Comparison of ENCODE assay signal across 8 cellular contexts in genomic region chr10:102583435-102584417, GRCh38.
A peak's percentile ranks its signal among the peaks of the same experiment; 100 is the strongest.
DNase-seq lines count a peak whose midpoint lies in the region; ATAC-seq, FAIRE-seq and TF ChIP-seq lines count a peak whose summit lies in the region.

No MANE protein-coding gene starts in this region.

- no peaks in the 10 kb centered on the region for H3K9me3 ChIP-seq in kidney (ENCODE audit: control insufficient read depth in 1 of 2, low read length in 2 of 2)

- H3K36me3 ChIP-seq in kidney (ENCODE audit: control insufficient read depth in 1 of 2, insufficient read depth in 2 of 2, low read length in 2 of 2) = no peaks in the 10 kb centered on the region

- H3K4me3 ChIP-seq in kidney (ENCODE audit: low read length in 2 of 2) = no peak overlapping the region

- ATAC-seq in HG02970 (IDR thresholded peaks at IDR 0.05; ENCODE audit: low FRiP score, unreplicated experiment) = peak; percentile 53
- ATAC-seq in GM18520 (IDR thresholded peaks at IDR 0.05; ENCODE audit: unreplicated experiment) = no peak

- peaks cover 16 to 25% of the 10 kb centered on the region in 2 donors for H3K4me1 ChIP-seq in kidney (ENCODE audit: control insufficient read depth in 1 of 2, insufficient read depth in 1 of 2, low read depth in 1 of 2, low read length in 2 of 2)

- H3K9ac ChIP-seq in kidney (ENCODE audit: low read length in 2 of 2) = no peak overlapping the region

- no peak overlapping the region for H3K27ac ChIP-seq in caudate nucleus (ENCODE audit: low read depth, low read length)
- peak overlapping the region in 1 of 2 donors; percentile 21 for H3K27ac ChIP-seq in kidney (ENCODE audit: low read depth in 2 of 2, low read length in 2 of 2)

- TF ChIP-seq CTCF in kidney (IDR thresholded peaks at IDR 0.05; ENCODE audit: borderline replicate concordance, extremely low read depth, insufficient read depth) = peak; percentile 95

- intact Hi-C loops in kidney (cut with DNase I) = loop anchor here (10.0 kb wide), 1 partner anchor 69 kb away; no protein-coding TSS in a partner anchor

- peak; percentile 91 for DNase-seq in ELR (ENCODE audit: low read depth)
- peak; percentile 69 for DNase-seq in NCI-H226
- peak; percentile 64 for DNase-seq in activated CD4-positive, CD25-positive, alpha-beta regulatory T cell treated with anti-CD3 and anti-CD28 coated beads, Interleukin-2, amount 50 U/mL, for 16 hours (ENCODE audit: low read depth, low spot score)
- peak in 58 of 61 donors; percentile 20 to 94 (median 71) for DNase-seq in caudate nucleus (lab: John Stamatoyannopoulos, UW)
- DNase-seq in kidney = peak; percentile 90
- peak; percentile 71 to 75 for DNase-seq in stimulated activated CD4-positive, alpha-beta T cell treated with anti-CD3 and anti-CD28 coated beads, Interleukin-1b, Interleukin-23, amount 100 ng/mL, for 4 hours (ENCODE audit: low read depth in 2 of 2)

- peak; percentile 39 for FAIRE-seq in kidney (lab: Jason Lieb, UNC)
